Comparison of ENCODE assay signal across 17 cellular contexts in genomic region chr3:115019900-115020299, GRCh38.
DNase-seq lines count a peak whose midpoint lies in the region; ATAC-seq and TF ChIP-seq lines count a peak whose summit lies in the region.
"Had no signal": no experiment of that assay in that cellular context is flagged by ENCODE, and none has a peak within 500 bp of the region (broad histone marks: within the 10 kb centered on the region; RNA-seq: fewer than 3 reads in every experiment).

No MANE protein-coding gene starts in this region.

- DNase-seq in NB4 (ENCODE audit: low read depth), result peak; percentile 13
- peak; percentile 4 for DNase-seq in fibroblast of villous mesenchyme (ENCODE audit: low read depth)
- DNase-seq in SJCRH30, result no peak
- no peak for DNase-seq in osteocyte (ENCODE audit: extremely low spot score, unreplicated experiment)
- DNase-seq in activated CD8-positive, alpha-beta memory T cell treated with anti-CD3 and anti-CD28 coated beads, Interleukin-2, amount 50 U/mL, for 4 hours, result no peak
- DNase-seq in activated T-cell treated with anti-CD3 and anti-CD28 coated beads, Interleukin-2, amount 50 U/mL, for 48 hours, result no peak
- DNase-seq: activated B cell treated with CpG ODN at 0.5 μM for 24 hours; glutamatergic neuron; KG1; NCI-H1436; NCI-H446 treated with DMSO at 0.1 percent for 48 hours; stimulated activated naive CD4-positive, alpha-beta T cell; SW 1271; uterus had no signal

- no peak overlapping the region for H3K4me3 Mint-ChIP-seq in osteocyte (ENCODE audit: unreplicated experiment)
- H3K4me3 Mint-ChIP-seq: activated B cell treated with CpG ODN at 0.5 μM for 24 hours had no signal

- no peaks in the 10 kb centered on the region for H3K4me1 Mint-ChIP-seq in osteocyte (ENCODE audit: unreplicated experiment)

- TF ChIP-seq POLR2A in NB4 (IDR thresholded peaks at IDR 0.05; ENCODE audit: extremely low read depth, insufficient read length), result no peak

- peaks cover 6% of the 10 kb centered on the region for H3K36me3 Mint-ChIP-seq in osteocyte (ENCODE audit: unreplicated experiment)

- H3K9me3 ChIP-seq in SJCRH30 (replicated peaks), result 0 out of 2 replicates have a peak, but pooled peaks cover 2% of the 10 kb centered on the region
- H3K9me3 ChIP-seq: uterus had no signal

- H3K27me3 Mint-ChIP-seq in osteocyte (ENCODE audit: unreplicated experiment), result no peaks in the 10 kb centered on the region
- H3K27me3 Mint-ChIP-seq: activated B cell treated with CpG ODN at 0.5 μM for 24 hours had no signal

- H3K27me3 ChIP-seq in rectal smooth muscle tissue (ENCODE audit: control insufficient read depth, insufficient read depth, low read length) (no peaks in the 10 kb centered on the region), SJCRH30 (no peaks in the 10 kb centered on the region)
- H3K27me3 ChIP-seq: ascending aorta, uterus had no signal

- ATAC-seq in GM18519 (IDR thresholded peaks at IDR 0.05; ENCODE audit: low FRiP score, unreplicated experiment), result peak; percentile 57

- H3K27ac ChIP-seq in rectal smooth muscle tissue (ENCODE audit: low read depth, low read length) (peak overlapping the region; percentile 18), SJCRH30 (no peak overlapping the region)
- H3K27ac ChIP-seq: ascending aorta had no signal

- H3K36me3 ChIP-seq in rectal smooth muscle tissue (ENCODE audit: control insufficient read depth, insufficient read depth, low read length), result no peaks in the 10 kb centered on the region
- no peaks in the 10 kb centered on the region for H3K36me3 ChIP-seq in SJCRH30
- H3K36me3 ChIP-seq: uterus had no signal

- TF ChIP-seq CTCF in NB4 (IDR thresholded peaks at IDR 0.05; ENCODE audit: low read depth, low read length) (no peak), fibroblast of villous mesenchyme (IDR thresholded peaks at IDR 0.05; ENCODE audit: insufficient read depth, low read depth, low read length) (no peak), osteocyte (IDR thresholded peaks at IDR 0.05) (no peak)

- H3K27ac Mint-ChIP-seq in osteocyte (ENCODE audit: unreplicated experiment), result no peak overlapping the region
- H3K27ac Mint-ChIP-seq: activated B cell treated with CpG ODN at 0.5 μM for 24 hours had no signal

- no peak overlapping the region for H3K4me3 ChIP-seq in NB4 (ENCODE audit: low read depth, low read length)
- H3K4me3 ChIP-seq in fibroblast of villous mesenchyme (ENCODE audit: low read depth, low read length), result no peak overlapping the region
- no peak overlapping the region for H3K4me3 ChIP-seq in rectal smooth muscle tissue (ENCODE audit: low read length)
- H3K4me3 ChIP-seq in SJCRH30, result no peak overlapping the region
- H3K4me3 ChIP-seq: ascending aorta, uterus had no signal

- H3K4me1 ChIP-seq in rectal smooth muscle tissue (ENCODE audit: control insufficient read depth, insufficient read depth, low read length), result peaks cover 6% of the 10 kb centered on the region
- H3K4me1 ChIP-seq in SJCRH30, result no peaks in the 10 kb centered on the region
- H3K4me1 ChIP-seq: ascending aorta had no signal

- H3K9me3 Mint-ChIP-seq in osteocyte (ENCODE audit: unreplicated experiment), result peaks cover 9% of the 10 kb centered on the region

- H3K9ac ChIP-seq in rectal smooth muscle tissue (ENCODE audit: low read length), result no peak overlapping the region

Comparison
In these comparisons a context has a peak if more than half of its experiments do, and no peak if none do; other contexts are left out.
1. DNase-seq: peak in NB4 (single experiment) and fibroblast of villous mesenchyme (single experiment); none in SJCRH30 (0 of 2), osteocyte (single experiment), activated CD8-positive, alpha-beta memory T cell treated with anti-CD3 and anti-CD28 coated beads, Interleukin-2, amount 50 U/mL, for 4 hours (single experiment) and activated T-cell treated with anti-CD3 and anti-CD28 coated beads, Interleukin-2, amount 50 U/mL, for 48 hours (0 of 2).